Comparison of ENCODE assay signal across 8 cellular contexts in genomic region chr19:10259162-10259905, GRCh38. TPM values are rescaled to one million over a fixed set of nuclear protein-coding genes. Genes with fewer than 3 reads are reported as not detected.
A peak's percentile ranks its signal among the peaks of the same experiment; 100 is the strongest.
DNase-seq lines count a peak whose midpoint lies in the region; ATAC-seq and TF ChIP-seq lines count a peak whose summit lies in the region.

No MANE protein-coding gene starts in this region.

- no peaks in the 10 kb centered on the region for H3K9me3 Mint-ChIP-seq in MCF 10A (ENCODE audit: unreplicated experiment)

- no peak overlapping the region for H3K27ac Mint-ChIP-seq in MCF 10A (ENCODE audit: low read depth, unreplicated experiment)

- DNase-seq in DMS153 (lab: John Stamatoyannopoulos, UW) = peak; percentile 67
- no peak for DNase-seq in DMS153 treated with DMSO at 0.1 percent for 48 hours (lab: John Stamatoyannopoulos, UW; ENCODE audit: unreplicated experiment)
- DNase-seq in NCI-H2171 treated with DMSO at 0.1 percent for 48 hours (lab: John Stamatoyannopoulos, UW) = peak; percentile 93
- DNase-seq in MCF 10A (ENCODE audit: unreplicated experiment) = peak; percentile 92
- DNase-seq in iris pigment epithelial cell (ENCODE audit: low read depth) = peak; percentile 76
- DNase-seq in stimulated activated CD4-positive, alpha-beta T cell treated with anti-CD3 and anti-CD28 coated beads, Interleukin-1b, Interleukin-23, amount 100 ng/mL, for 1 hour (ENCODE audit: low read depth in 2 of 2) = peak; percentile 73 to 85

- intact Hi-C loops in MCF 10A (cut with micrococcal nuclease) = loop anchor here (1.0 kb wide), 1 partner anchor 130 kb away; no protein-coding TSS in a partner anchor

- POLR2A ChIA-PET in MCF 10A (lab: Yijun Ruan, JAX) = interaction anchor here (0.5 to 3.1 kb wide), 18 partner anchors 11 to 225 kb away, joined by 3 to 23 read pairs (median 4); partner anchors contain the start of genes CDC37, DNMT1, ICAM1 and ICAM5

- CTCF ChIA-PET in MCF 10A (lab: Yijun Ruan, JAX) = interaction anchor here (0.6 to 5.0 kb wide), 39 partner anchors 8 to 1273 kb away, joined by 3 to 68 read pairs (median 4); partner anchors contain the start of gene ICAM1

- H3K4me1 Mint-ChIP-seq in MCF 10A (ENCODE audit: insufficient read depth, unreplicated experiment) = no peaks in the 10 kb centered on the region

- H3K4me3 Mint-ChIP-seq in MCF 10A (ENCODE audit: unreplicated experiment) = no peak overlapping the region

- H3K27me3 Mint-ChIP-seq in MCF 10A (ENCODE audit: insufficient read depth, unreplicated experiment) = no peaks in the 10 kb centered on the region

- BruUV-seq in MCF 10A (replicated peaks; lab: Mats Ljungman, UMichigan) = no TSS peak

- no peak overlapping the region for H3K27ac ChIP-seq in VCaP

- TF ChIP-seq CTCF in VCaP (conservative IDR thresholded peaks at IDR 0.05) = peak; percentile 73
- TF ChIP-seq CTCF in MCF 10A (IDR thresholded peaks at IDR 0.05; ENCODE audit: unreplicated experiment) = peak; percentile 70

- ATAC-seq in GM18867 (IDR thresholded peaks at IDR 0.05; ENCODE audit: unreplicated experiment) = no peak

- peaks cover 43% of the 10 kb centered on the region for H3K36me3 Mint-ChIP-seq in MCF 10A (ENCODE audit: insufficient read depth, unreplicated experiment)

RNA-seq across cellular contexts. Expression of gene MRPL4, which starts 7.3 kb away (rescaled TPM):
- 99.1 and 120 TPM in 2 replicates for total RNA-seq in MCF 10A (2022)

RNA-seq across cellular contexts. Expression of gene ICAM1, which starts 11.6 kb away (rescaled TPM):
- 3.3 and 4.6 TPM in 2 replicates for total RNA-seq in MCF 10A (2022)

RNA-seq across cellular contexts. Expression of gene ICAM4, which starts 27.4 kb away (rescaled TPM):
- total RNA-seq in MCF 10A (2022) = not detected in 2 replicates

RNA-seq across cellular contexts. Expression of gene S1PR2, which starts 28.2 kb away (rescaled TPM):
- total RNA-seq in MCF 10A (2022) = 0.64 and 0.89 TPM in 2 replicates

RNA-seq across cellular contexts. Expression of gene ICAM5, which starts 30.4 kb away (rescaled TPM):
- 4.7 and 7.7 TPM in 2 replicates for total RNA-seq in MCF 10A (2022)
